Comparison of ENCODE assay signal across 9 cellular contexts in genomic region chr19:45407585-45407984, GRCh38. TPM values are rescaled to one million over a fixed set of nuclear protein-coding genes. Genes with fewer than 3 reads are reported as not detected.
DNase-seq lines count a peak whose midpoint lies in the region; ATAC-seq and TF ChIP-seq lines count a peak whose summit lies in the region.
"Not testable (repeated sequence)": the region's sequence is repeated elsewhere in the genome, so short reads cannot be mapped to it uniquely, and the experiment has no call there.
"Had no signal": no experiment of that assay in that cellular context is flagged by ENCODE, and none has a peak within 500 bp of the region (broad histone marks: within the 10 kb centered on the region; RNA-seq: fewer than 3 reads in every experiment).

No MANE protein-coding gene starts in this region.

- DNase-seq in Jurkat, Clone E6-1 (ENCODE audit: low read depth, low spot score); SK-N-MC (ENCODE audit: low read depth, low spot score); activated T-cell treated with anti-CD3 and anti-CD28 coated beads, Interleukin-2, amount 50 U/mL, for 4 hours; mammary epithelial cell; immature natural killer cell; neural progenitor cell (ENCODE audit: low spot score): not testable (repeated sequence)

- H3K4me1 ChIP-seq in ES-I3 (ENCODE audit: insufficient read depth, low read length) (peaks cover 11% of the 10 kb centered on the region), mammary epithelial cell (ENCODE audit: insufficient read depth, low read length) (peaks cover 13% of the 10 kb centered on the region), neural progenitor cell (peaks cover 18% of the 10 kb centered on the region)

- intact Hi-C loops in mammary epithelial cell (cut with micrococcal nuclease), result loop anchor here (10.0 kb wide), 3 partner anchors 167 to 237 kb away; no protein-coding TSS in a partner anchor

- H3K4me2 ChIP-seq in mammary epithelial cell (ENCODE audit: insufficient read depth, low read depth, low read length), result peak overlapping the region; percentile 85
- peak overlapping the region; percentile 83 for H3K4me2 ChIP-seq in neural progenitor cell

- not testable (repeated sequence) for TF ChIP-seq CTCF in 22Rv1 (IDR thresholded peaks at IDR 0.05); mammary epithelial cell (conservative IDR thresholded peaks at IDR 0.05 in 1 of 2, IDR thresholded peaks at IDR 0.05 in 1 of 2; ENCODE audit: extremely low read depth in 1 of 2, insufficient read depth in 1 of 2, low read depth in 1 of 2, low read length in 2 of 2); neural progenitor cell (IDR thresholded peaks at IDR 0.05)

- not testable (repeated sequence) for H3K27me3 ChIP-seq in mammary epithelial cell (ENCODE audit: insufficient read depth, low read length)
- H3K27me3 ChIP-seq in neural progenitor cell, result peaks cover 27% of the 10 kb centered on the region

- H3K9ac ChIP-seq in ES-I3 (ENCODE audit: low read depth, low read length) (peak overlapping the region; percentile 98; the same call in 1 of the 2 replicates), SK-N-MC (ENCODE audit: insufficient read length) (peak overlapping the region; percentile 97), mammary epithelial cell (ENCODE audit: insufficient read depth, low read length) (peak overlapping the region; percentile 94), neural progenitor cell (peak overlapping the region; percentile 95)

- H3K27ac ChIP-seq in 22Rv1, result peak overlapping the region; percentile 96
- H3K27ac ChIP-seq in SK-N-MC; mammary epithelial cell (ENCODE audit: insufficient read depth, low read depth, low read length); neural progenitor cell: not testable (repeated sequence)

- peaks cover 11% of the 10 kb centered on the region for H3K36me3 Mint-ChIP-seq in activated T-cell treated with anti-CD3 and anti-CD28 coated beads, Interleukin-2, amount 50 U/mL, for 4 hours (ENCODE audit: insufficient read depth)
- H3K36me3 Mint-ChIP-seq in immature natural killer cell, neural progenitor cell: not testable (repeated sequence)

- peak overlapping the region; percentile 98 for H3K4me3 ChIP-seq in Jurkat, Clone E6-1 (ENCODE audit: low read length)
- H3K4me3 ChIP-seq in SK-N-MC, result peak overlapping the region; percentile 87
- H3K4me3 ChIP-seq in mammary epithelial cell (replicated peaks in 1 of 3; ENCODE audit: insufficient read depth in 1 of 3, low read depth in 2 of 3, low read length in 3 of 3), result peak overlapping the region; percentile 90 to 92 (median 91)
- peak overlapping the region; percentile 65 for H3K4me3 ChIP-seq in neural progenitor cell

- H3K27ac Mint-ChIP-seq in immature natural killer cell, neural progenitor cell: not testable (repeated sequence)

- not testable (repeated sequence) for H3K9me3 ChIP-seq in ES-I3 (ENCODE audit: control insufficient read depth, insufficient read depth, low read length); SK-N-MC (ENCODE audit: low read depth, low read length); mammary epithelial cell (replicated peaks; ENCODE audit: insufficient read depth, low read length); neural progenitor cell (ENCODE audit: low read depth)

- CTCF ChIA-PET in mammary epithelial cell (lab: Charles Lee; ENCODE audit: low non-redundant PET), result not testable (repeated sequence)

- in situ Hi-C loops in mammary epithelial cell (cut with MboI; ENCODE audit: low sequenced_read_pairs in 2 of 2), result not testable (repeated sequence)

- peaks cover 51% of the 10 kb centered on the region for H3K79me2 ChIP-seq in mammary epithelial cell (ENCODE audit: insufficient read depth, low read length)
- H3K79me2 ChIP-seq in neural progenitor cell (ENCODE audit: low read depth), result not testable (repeated sequence)

- not testable (repeated sequence) for H4K20me1 ChIP-seq in mammary epithelial cell (ENCODE audit: insufficient read depth, low read length)
- peaks cover 15% of the 10 kb centered on the region for H4K20me1 ChIP-seq in neural progenitor cell (ENCODE audit: low read depth)

- peaks cover 18% of the 10 kb centered on the region for H3K27me3 Mint-ChIP-seq in activated T-cell treated with anti-CD3 and anti-CD28 coated beads, Interleukin-2, amount 50 U/mL, for 4 hours (ENCODE audit: low read depth)
- H3K27me3 Mint-ChIP-seq in immature natural killer cell (ENCODE audit: low read depth in 3 of 3) (peaks cover 7 to 23% (median 22%) of the 10 kb centered on the region in 3 donors), neural progenitor cell (ENCODE audit: insufficient read depth, low read depth) (peaks cover 22% of the 10 kb centered on the region)

- not testable (repeated sequence) for H2AFZ ChIP-seq in mammary epithelial cell (ENCODE audit: low read depth, low read length); neural progenitor cell (replicated peaks)

- BruUV-seq in mammary epithelial cell (replicated peaks; lab: Mats Ljungman, UMichigan), result TSS peak; percentile 3

- dilution Hi-C loops in mammary epithelial cell (cut with HindIII; ENCODE audit: low sequenced_read_pairs), result loop anchor here (10.0 kb wide), 2 partner anchors 63 to 173 kb away; partner anchors contain the start of gene KLC3

- H3K4me3 Mint-ChIP-seq in activated T-cell treated with anti-CD3 and anti-CD28 coated beads, Interleukin-2, amount 50 U/mL, for 4 hours, result peak overlapping the region; percentile 99
- H3K4me3 Mint-ChIP-seq in immature natural killer cell, result peak overlapping the region in 3 of 5 donors; percentile 27 to 96 (median 95)
- peak overlapping the region; percentile 93 for H3K4me3 Mint-ChIP-seq in neural progenitor cell

- not testable (repeated sequence) for H3K36me3 ChIP-seq in ES-I3 (ENCODE audit: insufficient read depth, low read length); SK-N-MC (ENCODE audit: insufficient read depth, low read length); mammary epithelial cell (ENCODE audit: insufficient read depth, low read length); neural progenitor cell

- H3K9me3 Mint-ChIP-seq in activated T-cell treated with anti-CD3 and anti-CD28 coated beads, Interleukin-2, amount 50 U/mL, for 4 hours; immature natural killer cell; neural progenitor cell: not testable (repeated sequence)

- not testable (repeated sequence) for H3F3A ChIP-seq in neural progenitor cell (ENCODE audit: low read depth)

- peaks cover 32% of the 10 kb centered on the region for H3K4me1 Mint-ChIP-seq in activated T-cell treated with anti-CD3 and anti-CD28 coated beads, Interleukin-2, amount 50 U/mL, for 4 hours (ENCODE audit: low read depth)
- H3K4me1 Mint-ChIP-seq in immature natural killer cell (peaks cover 36 to 40% of the 10 kb centered on the region in 2 donors), neural progenitor cell (peaks cover 32% of the 10 kb centered on the region)

- 82% methylated on average over 5 of the region's 5 CpGs for WGBS in mammary epithelial cell (ENCODE audit: low coverage, missing lambda C conversion rate)

- not testable (repeated sequence) for ATAC-seq in activated T-cell treated with anti-CD3 and anti-CD28 coated beads, Interleukin-2, amount 50 U/mL, for 4 hours

RNA-seq across cellular contexts. Expression of gene POLR1G, which starts 1.1 kb away (rescaled TPM):
- polyA plus RNA-seq in Jurkat, Clone E6-1 (2012; ENCODE audit: insufficient read depth, insufficient read length), result 16.2 TPM
- 10 to 100 TPM; 45.2 to 57.3 (median 49.1) TPM for total RNA-seq in activated T-cell treated with anti-CD3 and anti-CD28 coated beads, Interleukin-2, amount 50 U/mL, for 4 hours
- total RNA-seq in mammary epithelial cell, result 10 to 100 TPM; 11.7 to 16.9 TPM
- 15.0 TPM for polyA plus RNA-seq in mammary epithelial cell
- 12.6 TPM for polyA minus RNA-seq in mammary epithelial cell
- 1 to 10 TPM in 1 of 3 donors, under 1 TPM in 2; 0.43 to 2.3 (median 0.77) TPM for polyA plus RNA-seq in immature natural killer cell
- total RNA-seq in neural progenitor cell (ENCODE audit: low replicate concordance), result 5.5 and 6.8 TPM in 2 replicates

RNA-seq across cellular contexts. Expression of gene PPP1R13L, which starts 2.7 kb away (rescaled TPM):
- polyA plus RNA-seq in Jurkat, Clone E6-1 (2012; ENCODE audit: insufficient read depth, insufficient read length), result 17.7 TPM
- total RNA-seq in activated T-cell treated with anti-CD3 and anti-CD28 coated beads, Interleukin-2, amount 50 U/mL, for 4 hours, result 1 to 10 TPM; 1.6 to 6.8 (median 4.1) TPM
- 100 to 1,000 TPM in 1 of 2 donors, 10 to 100 TPM in 1; 75.8 to 254 TPM for total RNA-seq in mammary epithelial cell
- 77.1 TPM for polyA plus RNA-seq in mammary epithelial cell
- polyA minus RNA-seq in mammary epithelial cell, result 84.7 TPM
- polyA plus RNA-seq in immature natural killer cell, result under 1 TPM in 2 of 3 donors, not detected in 1; 0.08 to 0.84 TPM
- 2.9 and 8.6 TPM in 2 replicates for total RNA-seq in neural progenitor cell (ENCODE audit: low replicate concordance)
- total RNA-seq: occipital lobe had no signal

RNA-seq across cellular contexts. Expression of gene ERCC1, which starts 16.1 kb away (rescaled TPM):
- 125 TPM for polyA plus RNA-seq in Jurkat, Clone E6-1 (2012; ENCODE audit: insufficient read depth, insufficient read length)
- total RNA-seq in activated T-cell treated with anti-CD3 and anti-CD28 coated beads, Interleukin-2, amount 50 U/mL, for 4 hours, result 10 to 100 TPM; 68.0 to 86.2 (median 85.7) TPM
- total RNA-seq in mammary epithelial cell (100 to 1,000 TPM in 1 of 2 donors, 10 to 100 TPM in 1; 81.9 to 316 TPM), neural progenitor cell (ENCODE audit: low replicate concordance) (46.0 and 74.5 TPM in 2 replicates)
- polyA plus RNA-seq in mammary epithelial cell (224 TPM), immature natural killer cell (10 to 100 TPM; 50.8 to 62.2 (median 54.5) TPM)
- 242 TPM for polyA minus RNA-seq in mammary epithelial cell

RNA-seq across cellular contexts. Expression of gene ERCC2, which starts 37.2 kb away (rescaled TPM):
- polyA plus RNA-seq in Jurkat, Clone E6-1 (2012; ENCODE audit: insufficient read depth, insufficient read length), result 39.4 TPM
- 10 to 100 TPM; 22.2 to 23.8 (median 23.8) TPM for total RNA-seq in activated T-cell treated with anti-CD3 and anti-CD28 coated beads, Interleukin-2, amount 50 U/mL, for 4 hours
- total RNA-seq in mammary epithelial cell (10 to 100 TPM; 17.7 to 26.3 TPM), neural progenitor cell (ENCODE audit: low replicate concordance) (31.0 and 71.6 TPM in 2 replicates)
- polyA plus RNA-seq in mammary epithelial cell (17.4 TPM), immature natural killer cell (1 to 10 TPM; 2.4 to 8.7 (median 3.1) TPM)
- polyA minus RNA-seq in mammary epithelial cell, result 31.9 TPM
